ENCODE assay signal across 17 cellular contexts in the genomic region with DNA sequence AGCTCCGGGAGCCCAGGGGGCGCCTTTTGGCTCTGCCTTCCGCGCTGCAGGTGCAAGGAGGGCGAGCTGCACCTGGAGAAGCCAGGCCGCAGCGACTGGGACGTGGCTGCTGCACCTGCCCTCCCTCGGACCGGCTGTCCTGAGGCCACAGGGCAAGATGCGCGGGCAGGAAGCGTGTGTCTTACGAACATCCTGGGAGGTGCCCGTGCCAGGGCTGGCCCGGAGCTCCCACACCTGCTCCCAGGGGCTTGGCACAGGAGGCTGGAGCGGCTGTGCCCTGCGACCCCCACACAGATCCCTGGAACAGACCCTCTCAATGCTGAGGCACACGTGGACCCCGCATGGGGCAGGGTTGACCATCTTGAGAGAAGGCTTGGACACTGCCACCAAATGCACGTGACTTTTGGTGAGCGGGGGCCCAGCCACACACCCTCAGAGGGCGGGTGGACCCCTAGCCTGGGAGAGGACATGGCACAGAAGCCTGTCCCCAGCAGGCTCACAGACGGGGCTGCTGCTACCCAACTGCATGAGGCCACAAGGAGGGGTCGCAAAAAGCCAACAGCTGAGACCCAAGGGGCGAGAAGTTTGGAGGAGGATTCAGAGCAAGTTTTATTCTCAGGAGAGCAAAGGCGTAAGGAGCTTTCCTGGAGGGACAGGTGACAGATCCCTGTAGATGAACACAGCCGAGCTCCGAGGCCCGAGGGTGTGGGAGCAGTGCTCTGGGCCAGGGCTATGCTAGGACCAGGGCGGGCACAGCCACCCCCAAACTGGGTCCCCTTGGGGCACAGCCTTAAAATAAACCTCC. TPM values are rescaled to one million over a fixed set of nuclear protein-coding genes. Genes with fewer than 3 reads are reported as not detected.
DNase-seq lines count a peak whose midpoint lies in the region; ATAC-seq, FAIRE-seq and TF ChIP-seq lines count a peak whose summit lies in the region.
"Had no signal": no experiment of that assay in that cellular context is flagged by ENCODE, and none has a peak within 500 bp of the region (broad histone marks: within the 10 kb centered on the region; RNA-seq: fewer than 3 reads in every experiment).

No MANE protein-coding gene starts in this region.

- intact Hi-C loops in Right ventricle myocardium inferior (cut with DNase I) = loop anchor here (5.0 kb wide), 2 partner anchors 152 to 287 kb away; no protein-coding TSS in a partner anchor
- intact Hi-C loops in cardiac septum (cut with DNase I) = loop anchor here (5.0 kb wide), 2 partner anchors 287 to 352 kb away; no protein-coding TSS in a partner anchor
- intact Hi-C loops in K562 (cut with micrococcal nuclease) = loop anchor here (5.0 kb wide), 1 partner anchor 42 kb away; no protein-coding TSS in a partner anchor

- H3K9ac ChIP-seq in K562 (ENCODE audit: insufficient read depth in 1 of 2, low read depth in 2 of 2, low read length in 2 of 2) = no peak overlapping the region; a peak in 1 of 4 replicates
- H3K9ac ChIP-seq: SK-N-SH had no signal

- no TSS peak for BruUV-seq in K562 (replicated peaks; lab: Mats Ljungman, UMichigan)

- CTCF ChIA-PET in K562 (lab: Yijun Ruan, JAX; ENCODE audit: low intra/inter-chr PET ratio) = no interaction called here

- H4K20me1 ChIP-seq in K562 (replicated peaks; ENCODE audit: control insufficient read depth, insufficient read depth, low read length) = no peaks in the 10 kb centered on the region; the same call in 1 of the 2 replicates

- TF ChIP-seq POLR2A in K562 (conservative IDR thresholded peaks at IDR 0.05) = no peak

- H3K4me3 ChIP-seq in K562 (no peak overlapping the region), small intestine (ENCODE audit: low read depth in 1 of 2, low read length in 2 of 2) (no peak overlapping the region)
- H3K4me3 ChIP-seq: ascending aorta had no signal

- H3K9me3 ChIP-seq in K562 (replicated peaks; ENCODE audit: control insufficient read depth, insufficient read depth, low read depth, low read length) = no peaks in the 10 kb centered on the region
- no peaks in the 10 kb centered on the region for H3K9me3 ChIP-seq in small intestine (ENCODE audit: control insufficient read depth, low read depth)
- H3K9me3 ChIP-seq: ascending aorta, SK-N-SH had no signal

- H3K36me3 ChIP-seq in K562 (ENCODE audit: control insufficient read depth, insufficient read depth, low read length) (peaks cover 27% of the 10 kb centered on the region; the same call in 1 of the 3 replicates), small intestine (ENCODE audit: control insufficient read depth in 2 of 2, insufficient read depth in 2 of 2, low read length in 2 of 2) (peaks cover 0 to 6% of the 10 kb centered on the region in 2 donors)

- FAIRE-seq in K562 (lab: Jason Lieb, UNC) = no peak
- FAIRE-seq in small intestine (lab: Jason Lieb, UNC) = no peak
- FAIRE-seq: colon, endothelial cell of umbilical vein had no signal

- H3K4me1 ChIP-seq in K562 (replicated peaks in 1 of 2; ENCODE audit: control insufficient read depth in 2 of 2, insufficient read depth in 2 of 2, low read length in 2 of 2) (peaks cover 0 to 48% of the 10 kb centered on the region in 2 experiments; a peak in 2 of 5 replicates), small intestine (ENCODE audit: control insufficient read depth in 2 of 2, insufficient read depth in 1 of 2, low read depth in 1 of 2, low read length in 1 of 2) (peaks cover 0 to 5% of the 10 kb centered on the region in 2 donors)
- H3K4me1 ChIP-seq: foreskin keratinocyte had no signal

- H3K27ac ChIP-seq in K562 (ENCODE audit: extremely low read depth, low read depth, low read length) (no peak overlapping the region), small intestine (ENCODE audit: low read depth in 1 of 2, low read length in 1 of 2) (peak overlapping the region in 1 of 2 donors; percentile 37)
- H3K27ac ChIP-seq: ascending aorta, foreskin keratinocyte had no signal

- TF ChIP-seq CTCF in K562 (IDR thresholded peaks at IDR 0.05 in 2 of 3, conservative IDR thresholded peaks at IDR 0.05 in 1 of 3; ENCODE audit: insufficient read depth in 2 of 3, low read depth in 1 of 3, low read length in 3 of 3) = no peak

- TF ChIP-seq EP300 in K562 (IDR thresholded peaks at IDR 0.05; ENCODE audit: low read length) = no peak

- no peak overlapping the region for H3K4me2 ChIP-seq in K562 (ENCODE audit: insufficient read depth, low read length)
- H3K4me2 ChIP-seq: SK-N-SH had no signal

- H3K79me2 ChIP-seq in K562 (ENCODE audit: control insufficient read depth, insufficient read depth, low read length) = no peaks in the 10 kb centered on the region

- peak; percentile 34 for DNase-seq in Right ventricle myocardium inferior (ENCODE audit: missing footprints)
- no peak for DNase-seq in cardiac septum (ENCODE audit: low spot score)
- peak; percentile 76 for DNase-seq in NCI-H2196 (lab: John Stamatoyannopoulos, UW; ENCODE audit: unreplicated experiment)
- DNase-seq in K562 (ENCODE audit: extremely low read depth in 1 of 4, low spot score in 3 of 4) = no peak
- peak; percentile 42 for DNase-seq in small intestine
- DNase-seq in activated CD8-positive, alpha-beta memory T cell treated with anti-CD3 and anti-CD28 coated beads, Interleukin-2, amount 50 U/mL, for 4 hours = no peak
- no peak for DNase-seq in putamen (ENCODE audit: low spot score)
- DNase-seq: Calu3; foreskin keratinocyte; HFFc6; SK-N-SH; stimulated activated CD4-positive, alpha-beta T cell treated with anti-CD3 and anti-CD28 coated beads, Interleukin-2, amount 100 ng/mL, for 48 hours; T-helper 9 cell had no signal

- H3K9me1 ChIP-seq in K562 (ENCODE audit: control insufficient read depth, insufficient read depth, low read length) = no peaks in the 10 kb centered on the region

- WGBS in K562 (ENCODE audit: insufficient coverage, low coverage, missing lambda C conversion rate) = 92% methylated on average over 27 of the region's 31 CpGs
- WGBS in small intestine, 3 donors = 32 to 70% (median 41%) methylated on average over 31 of the region's 31 CpGs

- in situ Hi-C loops in K562 (cut with MboI) = no loop called here

- POLR2A ChIA-PET in K562 (lab: Yijun Ruan, JAX) = interaction anchor here (0.6 to 1.0 kb wide), 4 partner anchors 154 to 284 kb away, joined by 3 to 4 read pairs (median 4); no protein-coding TSS in a partner anchor

- no peaks in the 10 kb centered on the region for H3K27me3 ChIP-seq in K562 (ENCODE audit: control insufficient read depth in 2 of 2, insufficient read depth in 2 of 2, low read length in 2 of 2)
- H3K27me3 ChIP-seq in small intestine (ENCODE audit: control insufficient read depth in 2 of 2, insufficient read depth in 2 of 2, low read length in 2 of 2) = no peaks in the 10 kb centered on the region
- H3K27me3 ChIP-seq: ascending aorta, foreskin keratinocyte had no signal

- no peak for TF ChIP-seq RAD21 in K562 (CRISPR knock-in tag; conservative IDR thresholded peaks at IDR 0.05 in 1 of 2, IDR thresholded peaks at IDR 0.05 in 1 of 2)

- no peak overlapping the region for H2AFZ ChIP-seq in K562 (ENCODE audit: low read depth, low read length)

- ATAC-seq in Right ventricle myocardium inferior (no peak), K562 (no peak), GM21447 (IDR thresholded peaks at IDR 0.05; ENCODE audit: unreplicated experiment) (no peak)
- ATAC-seq: foreskin keratinocyte had no signal

RNA-seq across cellular contexts. Expression of gene NDUFAF8, which starts 11.4 kb away (rescaled TPM):
- total RNA-seq in Right ventricle myocardium inferior (58.0 TPM), cardiac septum (61.0 TPM), K562 (2014; rRNA removed) (107 and 136 TPM in 2 replicates), K562 (2014; rRNA removed; fragmentation: Illumina TruSeq; extraction: Trizol) (102 and 107 TPM in 2 replicates), K562 (2015; rRNA removed; fragmentation: Illumina TruSeq; extraction: Trizol) (84.5 and 90.0 TPM in 2 replicates), K562 (2021) (83.7 and 87.1 TPM in 2 replicates)
- 68.1 and 75.3 TPM in 2 replicates for total RNA-seq in K562 (2011; cell fraction: chromatin; rRNA removed; ENCODE audit: low replicate concordance)
- total RNA-seq in K562 (2011; cell fraction: nucleolus; rRNA removed) = 29.2 and 40.8 TPM in 2 replicates
- 60.6 and 70.4 TPM in 2 replicates for total RNA-seq in K562 (2011; cell fraction: nucleoplasm; rRNA removed)
- polyA plus RNA-seq in K562 (2011; rRNA removed) (88.8 and 116 TPM in 2 replicates), K562 (2014; fragmentation: Illumina TruSeq; extraction: Trizol) (33.5 and 44.1 TPM in 2 replicates), K562 (2014; fragmentation: Nextera tagmentation; extraction: Ambion mirVana) (10 to 100 TPM; 13.5 to 17.4 TPM), K562 (2014; rRNA removed) (138 and 144 TPM in 2 replicates), small intestine (10 to 100 TPM; 25.9 to 36.0 (median 35.4) TPM)
- polyA plus RNA-seq in K562 (2011; cell fraction: cytosol; rRNA removed) = 77.7 and 122 TPM in 2 replicates
- polyA plus RNA-seq in K562 (2011; cell fraction: nucleus; rRNA removed) = 40.8 and 50.9 TPM in 2 replicates
- polyA plus RNA-seq in K562 (2012) = 37.9 and 163 TPM in 2 replicates
- polyA minus RNA-seq in K562 (2011; rRNA and poly(A)+ RNA removed) = 36.1 and 37.7 TPM in 2 replicates
- polyA minus RNA-seq in K562 (2011; cell fraction: cytosol; rRNA and poly(A)+ RNA removed) = 4.4 and 14.6 TPM in 2 replicates
- polyA minus RNA-seq in K562 (2011; cell fraction: nucleus; rRNA and poly(A)+ RNA removed) = 11.4 and 14.2 TPM in 2 replicates

RNA-seq across cellular contexts. Expression of gene TEPSIN, which starts 11.6 kb away (rescaled TPM):
- total RNA-seq in Right ventricle myocardium inferior = 11.1 TPM
- total RNA-seq in cardiac septum = 12.6 TPM
- 40.8 and 141 TPM in 2 replicates for total RNA-seq in K562 (2011; cell fraction: chromatin; rRNA removed; ENCODE audit: low replicate concordance)
- 87.2 and 95.9 TPM in 2 replicates for total RNA-seq in K562 (2011; cell fraction: nucleolus; rRNA removed)
- total RNA-seq in K562 (2011; cell fraction: nucleoplasm; rRNA removed) = 46.2 and 50.4 TPM in 2 replicates
- 10.0 and 18.0 TPM in 2 replicates for total RNA-seq in K562 (2014; rRNA removed)
- 1.8 and 2.1 TPM in 2 replicates for total RNA-seq in K562 (2014; rRNA removed; fragmentation: Illumina TruSeq; extraction: Trizol)
- total RNA-seq in K562 (2015; rRNA removed; fragmentation: Illumina TruSeq; extraction: Trizol) = 5.1 and 5.7 TPM in 2 replicates
- total RNA-seq in K562 (2021) = 24.8 and 29.8 TPM in 2 replicates
- polyA plus RNA-seq in K562 (2011; rRNA removed) = 6.6 and 9.8 TPM in 2 replicates
- polyA plus RNA-seq in K562 (2011; cell fraction: cytosol; rRNA removed) = 8.0 and 15.3 TPM in 2 replicates
- 105 and 184 TPM in 2 replicates for polyA plus RNA-seq in K562 (2011; cell fraction: nucleus; rRNA removed)
- polyA plus RNA-seq in K562 (2012) = 12.5 and 21.3 TPM in 2 replicates
- 5.3 and 7.2 TPM in 2 replicates for polyA plus RNA-seq in K562 (2014; fragmentation: Illumina TruSeq; extraction: Trizol)
- polyA plus RNA-seq in K562 (2014; fragmentation: Nextera tagmentation; extraction: Ambion mirVana) = under 1 TPM; 0.80 to 0.81 TPM
- polyA plus RNA-seq in K562 (2014; rRNA removed) = 15.2 and 22.7 TPM in 2 replicates
- polyA minus RNA-seq in K562 (2011; rRNA and poly(A)+ RNA removed) = 3.7 and 4.7 TPM in 2 replicates
- polyA minus RNA-seq in K562 (2011; cell fraction: cytosol; rRNA and poly(A)+ RNA removed) = 4.6 and 6.4 TPM in 2 replicates
- 37.2 and 42.8 TPM in 2 replicates for polyA minus RNA-seq in K562 (2011; cell fraction: nucleus; rRNA and poly(A)+ RNA removed)
- 10 to 100 TPM; 19.3 to 89.9 (median 39.4) TPM for polyA plus RNA-seq in small intestine

RNA-seq across cellular contexts. Expression of gene CEP131, which starts 27.7 kb away (rescaled TPM):
- total RNA-seq in Right ventricle myocardium inferior (8.9 TPM), cardiac septum (6.8 TPM), K562 (2014; rRNA removed) (18.3 and 21.2 TPM in 2 replicates), K562 (2014; rRNA removed; fragmentation: Illumina TruSeq; extraction: Trizol) (0.99 and 1.2 TPM in 2 replicates), K562 (2015; rRNA removed; fragmentation: Illumina TruSeq; extraction: Trizol) (6.3 and 8.8 TPM in 2 replicates), K562 (2021) (14.9 and 16.7 TPM in 2 replicates)
- 15.6 and 46.2 TPM in 2 replicates for total RNA-seq in K562 (2011; cell fraction: chromatin; rRNA removed; ENCODE audit: low replicate concordance)
- 30.3 and 31.2 TPM in 2 replicates for total RNA-seq in K562 (2011; cell fraction: nucleolus; rRNA removed)
- 11.7 and 22.0 TPM in 2 replicates for total RNA-seq in K562 (2011; cell fraction: nucleoplasm; rRNA removed)
- polyA plus RNA-seq in K562 (2011; rRNA removed) (2.3 and 4.7 TPM in 2 replicates), K562 (2014; fragmentation: Illumina TruSeq; extraction: Trizol) (1.7 and 5.3 TPM in 2 replicates), K562 (2014; fragmentation: Nextera tagmentation; extraction: Ambion mirVana) (under 1 TPM; 0.24 to 0.34 TPM), K562 (2014; rRNA removed) (12.4 and 17.1 TPM in 2 replicates), small intestine (1 to 10 TPM; 4.0 to 8.8 (median 5.7) TPM)
- 3.2 and 5.1 TPM in 2 replicates for polyA plus RNA-seq in K562 (2011; cell fraction: cytosol; rRNA removed)
- 21.2 and 39.0 TPM in 2 replicates for polyA plus RNA-seq in K562 (2011; cell fraction: nucleus; rRNA removed)
- polyA plus RNA-seq in K562 (2012) = 16.5 and 26.3 TPM in 2 replicates
- 1.1 and 1.4 TPM in 2 replicates for polyA minus RNA-seq in K562 (2011; rRNA and poly(A)+ RNA removed)
- polyA minus RNA-seq in K562 (2011; cell fraction: cytosol; rRNA and poly(A)+ RNA removed) = 4.2 and 7.9 TPM in 2 replicates
- 7.3 and 8.8 TPM in 2 replicates for polyA minus RNA-seq in K562 (2011; cell fraction: nucleus; rRNA and poly(A)+ RNA removed)

RNA-seq across cellular contexts. Expression of gene SLC38A10, which starts 44.6 kb away (rescaled TPM):
- 44.6 TPM for total RNA-seq in Right ventricle myocardium inferior
- 36.0 TPM for total RNA-seq in cardiac septum
- 96.2 and 235 TPM in 2 replicates for total RNA-seq in K562 (2011; cell fraction: chromatin; rRNA removed; ENCODE audit: low replicate concordance)
- total RNA-seq in K562 (2011; cell fraction: nucleolus; rRNA removed) = 109 and 114 TPM in 2 replicates
- 104 and 132 TPM in 2 replicates for total RNA-seq in K562 (2011; cell fraction: nucleoplasm; rRNA removed)
- 35.6 and 35.8 TPM in 2 replicates for total RNA-seq in K562 (2014; rRNA removed)
- 4.3 and 5.2 TPM in 2 replicates for total RNA-seq in K562 (2014; rRNA removed; fragmentation: Illumina TruSeq; extraction: Trizol)
- total RNA-seq in K562 (2015; rRNA removed; fragmentation: Illumina TruSeq; extraction: Trizol) = 15.5 and 16.1 TPM in 2 replicates
- 52.8 and 54.2 TPM in 2 replicates for total RNA-seq in K562 (2021)
- polyA plus RNA-seq in K562 (2011; rRNA removed) = 13.1 and 18.0 TPM in 2 replicates
- polyA plus RNA-seq in K562 (2011; cell fraction: cytosol; rRNA removed) = 18.4 and 29.4 TPM in 2 replicates
- polyA plus RNA-seq in K562 (2011; cell fraction: nucleus; rRNA removed) = 50.2 and 67.4 TPM in 2 replicates
- polyA plus RNA-seq in K562 (2012) = 38.9 and 86.6 TPM in 2 replicates
- 13.8 and 24.0 TPM in 2 replicates for polyA plus RNA-seq in K562 (2014; fragmentation: Illumina TruSeq; extraction: Trizol)
- polyA plus RNA-seq in K562 (2014; fragmentation: Nextera tagmentation; extraction: Ambion mirVana) = under 1 TPM; 0.45 to 0.92 TPM
- 31.7 and 32.1 TPM in 2 replicates for polyA plus RNA-seq in K562 (2014; rRNA removed)
- 16.9 and 24.8 TPM in 2 replicates for polyA minus RNA-seq in K562 (2011; rRNA and poly(A)+ RNA removed)
- polyA minus RNA-seq in K562 (2011; cell fraction: cytosol; rRNA and poly(A)+ RNA removed) = 54.3 and 65.3 TPM in 2 replicates
- 28.7 and 33.2 TPM in 2 replicates for polyA minus RNA-seq in K562 (2011; cell fraction: nucleus; rRNA and poly(A)+ RNA removed)
- 10 to 100 TPM; 48.4 to 79.9 (median 78.5) TPM for polyA plus RNA-seq in small intestine

Comparison
In these comparisons a context has a peak if more than half of its experiments do, and no peak if none do; other contexts are left out.
1. DNase-seq: peak in Right ventricle myocardium inferior (single experiment), NCI-H2196 (single experiment) and small intestine (single experiment); none in cardiac septum (single experiment), K562 (0 of 4), activated CD8-positive, alpha-beta memory T cell treated with anti-CD3 and anti-CD28 coated beads, Interleukin-2, amount 50 U/mL, for 4 hours (single experiment) and putamen (single experiment).